Comparison of ENCODE assay signal across 11 cellular contexts in the genomic region with DNA sequence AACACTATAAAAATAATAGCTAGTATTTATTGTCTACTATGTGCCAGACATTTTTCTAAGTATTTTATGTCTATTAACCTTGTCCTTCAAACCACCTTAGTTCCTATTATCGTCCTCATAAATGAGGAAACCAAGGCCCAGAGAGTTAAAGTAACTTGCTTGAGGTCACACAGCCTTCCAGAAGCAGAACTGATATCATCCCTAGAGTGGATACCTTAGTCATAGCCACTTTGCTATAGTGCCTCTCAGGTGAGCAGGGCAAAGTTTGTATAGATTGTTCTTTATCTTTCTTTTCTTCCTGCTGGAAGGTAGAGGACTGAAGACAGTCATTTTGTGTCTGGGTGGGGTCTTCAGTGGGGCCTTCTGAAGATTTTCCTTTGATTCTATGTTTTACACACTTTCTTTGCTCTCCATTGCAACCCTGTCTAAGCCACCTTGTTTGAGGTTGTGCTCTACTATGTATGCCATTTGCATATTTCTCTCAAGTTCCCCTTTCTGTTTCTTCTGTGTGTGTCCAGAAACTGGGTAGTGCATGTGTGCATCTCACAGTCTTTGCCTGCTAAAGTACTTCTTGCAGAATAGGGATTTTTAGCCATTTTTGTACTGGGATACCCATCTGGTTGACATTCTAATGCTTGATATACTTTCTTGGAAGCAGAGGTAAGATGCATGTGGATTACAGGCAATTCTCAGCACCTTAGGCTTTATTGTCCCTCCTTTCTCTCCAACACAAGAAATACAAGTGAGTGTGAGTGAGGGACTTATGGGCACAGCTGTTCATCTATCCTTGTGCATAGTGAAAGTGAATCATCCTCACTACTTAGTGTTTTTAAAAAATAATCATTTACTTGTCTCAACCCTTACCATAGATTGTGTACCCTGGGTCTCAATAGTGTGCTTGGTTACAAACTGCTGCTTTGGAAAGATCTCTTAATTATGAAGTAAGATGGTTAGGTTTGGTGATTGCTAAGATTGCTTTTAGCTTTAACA.
A peak's percentile ranks its signal among the peaks of the same experiment; 100 is the strongest.
DNase-seq lines count a peak whose midpoint lies in the region; ATAC-seq and TF ChIP-seq lines count a peak whose summit lies in the region.
"Had no signal": no experiment of that assay in that cellular context is flagged by ENCODE, and none has a peak within 500 bp of the region (broad histone marks: within the 10 kb centered on the region; RNA-seq: fewer than 3 reads in every experiment).

No MANE protein-coding gene starts in this region.

- H3K27ac ChIP-seq in upper lobe of left lung: no peak overlapping the region

- H3K4me3 ChIP-seq in upper lobe of left lung: no peak overlapping the region

- no peaks in the 10 kb centered on the region for H3K9me3 ChIP-seq in upper lobe of left lung

- H3K36me3 ChIP-seq in upper lobe of left lung: no peaks in the 10 kb centered on the region

- TF ChIP-seq CTCF in GM10266 (IDR thresholded peaks at IDR 0.05; ENCODE audit: control insufficient read depth, insufficient read depth, low read depth, missing control alignments) (no peak), upper lobe of left lung (IDR thresholded peaks at IDR 0.05) (no peak)

- no peaks in the 10 kb centered on the region for H3K27me3 ChIP-seq in upper lobe of left lung

- no peak for TF ChIP-seq EP300 in upper lobe of left lung (IDR thresholded peaks at IDR 0.05)

- WGBS in upper lobe of left lung, 2 donors: 62 to 80% methylated on average over 1 of the region's 1 CpG

- DNase-seq in GM10266 (ENCODE audit: extremely low spot score) (peak; percentile 26), Kasumi-1 (lab: John Stamatoyannopoulos, UW) (peak; percentile 11 to 36), D341Med (ENCODE audit: low spot score) (no peak), NCI-H2196 (lab: John Stamatoyannopoulos, UW; ENCODE audit: unreplicated experiment) (no peak), upper lobe of left lung (no peak)
- no peak for DNase-seq in activated CD4-positive, alpha-beta T cell treated with anti-CD3 and anti-CD28 coated beads, Interleukin-2, amount 50 U/mL, for 1 hour
- DNase-seq: activated naive CD4-positive, alpha-beta T cell treated with Interleukin-2 at 50 U/mL for 16 hours; IMR-90; NCI-H526 had no signal

- TF ChIP-seq POLR2A in upper lobe of left lung (IDR thresholded peaks at IDR 0.05): no peak

- peak; percentile 99 for ATAC-seq in GM19397 (IDR thresholded peaks at IDR 0.05; ENCODE audit: unreplicated experiment)
- ATAC-seq in HG02885 (IDR thresholded peaks at IDR 0.05; ENCODE audit: poor library complexity, unreplicated experiment): peak; percentile 100
- no peak for ATAC-seq in upper lobe of left lung (ENCODE audit: low FRiP score in 2 of 2)

- H3K4me1 ChIP-seq in upper lobe of left lung: no peaks in the 10 kb centered on the region

Comparison
In these comparisons a context has a peak if more than half of its experiments do, and no peak if none do; other contexts are left out.
1. DNase-seq: peak in GM10266 (single experiment) and Kasumi-1 (2 of 2); none in D341Med (single experiment), activated CD4-positive, alpha-beta T cell treated with anti-CD3 and anti-CD28 coated beads, Interleukin-2, amount 50 U/mL, for 1 hour (single experiment), NCI-H2196 (single experiment) and upper lobe of left lung (0 of 2).
2. ATAC-seq: peak in GM19397 (single experiment) and HG02885 (single experiment); none in upper lobe of left lung (0 of 2).